ENCODE assay signal across 1 cellular context in the genomic region with DNA sequence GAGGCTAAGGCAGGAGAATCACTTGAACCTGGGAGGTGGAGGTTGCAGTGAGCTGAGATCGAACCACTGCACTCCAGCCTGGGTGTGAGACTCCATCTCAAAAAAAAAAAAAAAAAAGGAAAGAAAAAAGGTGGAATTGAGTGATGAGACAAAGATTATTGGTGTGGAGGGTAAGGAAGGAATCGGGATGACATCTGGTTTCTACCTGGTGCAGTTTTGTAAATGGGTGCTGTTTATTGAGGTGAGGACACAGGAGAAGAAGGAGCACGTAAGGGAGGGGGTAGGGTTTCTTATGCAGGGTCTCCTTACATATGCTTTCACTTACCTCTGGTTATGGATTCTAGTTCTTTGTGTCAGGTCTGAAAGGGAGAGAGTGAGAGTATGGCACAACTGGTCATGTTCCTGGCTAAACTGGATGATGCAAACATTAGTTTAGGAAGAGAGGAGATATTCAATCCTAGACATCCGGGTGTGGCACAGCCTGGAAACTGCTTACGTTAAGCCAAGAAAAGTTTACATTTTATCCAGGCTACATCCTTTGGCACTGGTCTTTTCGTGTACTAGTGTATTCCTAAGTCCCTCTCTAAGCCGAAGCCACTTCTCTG.
TF ChIP-seq lines count a peak whose summit lies in the region.

No MANE protein-coding gene starts in this region.

TF ChIP-seq in GM23338, 12 proteins besides CTCF, POLR2A, EP300 and RAD21 (continued from another document):
- TF ChIP-seq, protein P1, sequence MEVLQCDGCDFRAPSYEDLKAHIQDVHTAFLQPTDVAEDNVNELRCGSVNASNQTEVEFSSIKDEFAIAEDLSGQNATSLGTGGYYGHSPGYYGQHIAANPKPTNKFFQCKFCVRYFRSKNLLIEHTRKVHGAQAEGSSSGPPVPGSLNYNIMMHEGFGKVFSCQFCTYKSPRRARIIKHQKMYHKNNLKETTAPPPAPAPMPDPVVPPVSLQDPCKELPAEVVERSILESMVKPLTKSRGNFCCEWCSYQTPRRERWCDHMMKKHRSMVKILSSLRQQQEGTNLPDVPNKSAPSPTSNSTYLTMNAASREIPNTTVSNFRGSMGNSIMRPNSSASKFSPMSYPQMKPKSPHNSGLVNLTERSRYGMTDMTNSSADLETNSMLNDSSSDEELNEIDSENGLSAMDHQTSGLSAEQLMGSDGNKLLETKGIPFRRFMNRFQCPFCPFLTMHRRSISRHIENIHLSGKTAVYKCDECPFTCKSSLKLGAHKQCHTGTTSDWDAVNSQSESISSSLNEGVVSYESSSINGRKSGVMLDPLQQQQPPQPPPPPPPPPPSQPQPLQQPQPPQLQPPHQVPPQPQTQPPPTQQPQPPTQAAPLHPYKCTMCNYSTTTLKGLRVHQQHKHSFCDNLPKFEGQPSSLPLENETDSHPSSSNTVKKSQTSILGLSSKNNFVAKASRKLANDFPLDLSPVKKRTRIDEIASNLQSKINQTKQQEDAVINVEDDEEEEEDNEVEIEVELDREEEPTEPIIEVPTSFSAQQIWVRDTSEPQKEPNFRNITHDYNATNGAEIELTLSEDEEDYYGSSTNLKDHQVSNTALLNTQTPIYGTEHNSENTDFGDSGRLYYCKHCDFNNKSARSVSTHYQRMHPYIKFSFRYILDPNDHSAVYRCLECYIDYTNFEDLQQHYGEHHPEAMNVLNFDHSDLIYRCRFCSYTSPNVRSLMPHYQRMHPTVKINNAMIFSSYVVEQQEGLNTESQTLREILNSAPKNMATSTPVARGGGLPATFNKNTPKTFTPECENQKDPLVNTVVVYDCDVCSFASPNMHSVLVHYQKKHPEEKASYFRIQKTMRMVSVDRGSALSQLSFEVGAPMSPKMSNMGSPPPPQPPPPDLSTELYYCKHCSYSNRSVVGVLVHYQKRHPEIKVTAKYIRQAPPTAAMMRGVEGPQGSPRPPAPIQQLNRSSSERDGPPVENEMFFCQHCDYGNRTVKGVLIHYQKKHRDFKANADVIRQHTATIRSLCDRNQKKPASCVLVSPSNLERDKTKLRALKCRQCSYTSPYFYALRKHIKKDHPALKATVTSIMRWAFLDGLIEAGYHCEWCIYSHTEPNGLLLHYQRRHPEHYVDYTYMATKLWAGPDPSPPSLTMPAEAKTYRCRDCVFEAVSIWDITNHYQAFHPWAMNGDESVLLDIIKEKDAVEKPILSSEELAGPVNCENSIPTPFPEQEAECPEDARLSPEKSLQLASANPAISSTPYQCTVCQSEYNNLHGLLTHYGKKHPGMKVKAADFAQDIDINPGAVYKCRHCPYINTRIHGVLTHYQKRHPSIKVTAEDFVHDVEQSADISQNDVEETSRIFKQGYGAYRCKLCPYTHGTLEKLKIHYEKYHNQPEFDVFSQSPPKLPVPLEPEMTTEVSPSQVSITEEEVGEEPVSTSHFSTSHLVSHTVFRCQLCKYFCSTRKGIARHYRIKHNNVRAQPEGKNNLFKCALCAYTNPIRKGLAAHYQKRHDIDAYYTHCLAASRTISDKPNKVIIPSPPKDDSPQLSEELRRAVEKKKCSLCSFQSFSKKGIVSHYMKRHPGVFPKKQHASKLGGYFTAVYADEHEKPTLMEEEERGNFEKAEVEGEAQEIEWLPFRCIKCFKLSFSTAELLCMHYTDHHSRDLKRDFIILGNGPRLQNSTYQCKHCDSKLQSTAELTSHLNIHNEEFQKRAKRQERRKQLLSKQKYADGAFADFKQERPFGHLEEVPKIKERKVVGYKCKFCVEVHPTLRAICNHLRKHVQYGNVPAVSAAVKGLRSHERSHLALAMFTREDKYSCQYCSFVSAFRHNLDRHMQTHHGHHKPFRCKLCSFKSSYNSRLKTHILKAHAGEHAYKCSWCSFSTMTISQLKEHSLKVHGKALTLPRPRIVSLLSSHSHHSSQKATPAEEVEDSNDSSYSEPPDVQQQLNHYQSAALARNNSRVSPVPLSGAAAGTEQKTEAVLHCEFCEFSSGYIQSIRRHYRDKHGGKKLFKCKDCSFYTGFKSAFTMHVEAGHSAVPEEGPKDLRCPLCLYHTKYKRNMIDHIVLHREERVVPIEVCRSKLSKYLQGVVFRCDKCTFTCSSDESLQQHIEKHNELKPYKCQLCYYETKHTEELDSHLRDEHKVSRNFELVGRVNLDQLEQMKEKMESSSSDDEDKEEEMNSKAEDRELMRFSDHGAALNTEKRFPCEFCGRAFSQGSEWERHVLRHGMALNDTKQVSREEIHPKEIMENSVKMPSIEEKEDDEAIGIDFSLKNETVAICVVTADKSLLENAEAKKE (CRISPR knock-in tag; IDR thresholded peaks at IDR 0.05) = no peak
- TF ChIP-seq ZNF331 (CRISPR knock-in tag; IDR thresholded peaks at IDR 0.05; ENCODE audit: low read depth) (no peak), NANOG (IDR thresholded peaks at IDR 0.05; ENCODE audit: borderline replicate concordance) (no peak), ZNF114 (CRISPR knock-in tag; IDR thresholded peaks at IDR 0.05) (no peak), EZH2 (IDR thresholded peaks at IDR 0.05; ENCODE audit: low read depth, unreplicated experiment) (no peak), JUNB (IDR thresholded peaks at IDR 0.05; ENCODE audit: unreplicated experiment) (no peak), EZH2phosphoT487 (IDR thresholded peaks at IDR 0.05; ENCODE audit: unreplicated experiment) (no peak), POLR2AphosphoS5 (IDR thresholded peaks at IDR 0.05; ENCODE audit: low read depth) (no peak), REST (IDR thresholded peaks at IDR 0.05; ENCODE audit: unreplicated experiment) (no peak)
